26 cellular contexts compared by ENCODE assay signal in the genomic region with DNA sequence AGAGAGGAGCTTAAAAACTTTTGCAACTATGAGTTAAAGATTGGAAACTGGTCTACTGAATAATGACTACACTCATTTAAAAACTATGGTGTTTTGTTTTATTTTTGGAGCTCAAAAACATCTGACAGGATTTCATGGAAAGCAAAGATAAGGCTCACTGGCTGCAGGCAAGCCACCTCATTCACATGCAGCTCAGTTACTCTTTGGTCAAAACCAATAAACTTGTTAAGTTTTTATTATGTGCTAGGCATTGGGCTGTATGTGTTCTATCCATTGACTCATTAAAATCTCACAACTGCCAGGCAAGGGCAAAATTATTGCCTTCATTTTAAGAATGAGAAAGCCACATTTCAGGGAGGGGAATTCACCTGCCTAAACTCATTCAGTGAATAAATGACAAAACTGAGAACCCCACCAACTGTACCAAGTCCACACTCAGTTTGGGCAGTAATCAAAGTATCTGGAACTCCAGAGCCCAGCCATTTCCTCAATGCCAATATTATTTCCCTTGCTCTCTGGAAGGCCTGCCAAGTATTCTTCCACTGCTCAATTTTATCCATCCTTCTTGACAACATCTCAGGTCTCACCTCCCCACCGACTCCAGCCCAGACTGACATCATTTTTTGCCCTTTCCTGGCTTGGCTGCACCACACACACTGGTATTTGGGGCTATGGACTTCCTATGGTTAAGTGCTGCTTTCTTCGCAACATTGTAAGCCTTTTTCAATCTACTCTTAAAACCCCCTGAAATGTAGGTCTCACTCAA.
"Had no signal": no experiment of that assay in that cellular context is flagged by ENCODE, and none has a peak within 500 bp of the region (broad histone marks: within the 10 kb centered on the region; RNA-seq: fewer than 3 reads in every experiment).

No MANE protein-coding gene starts in this region.

- H3K27me3 ChIP-seq: SJSA1 had no signal

- H3K4me2 ChIP-seq: KMS-11 had no signal

- H3K36me3 ChIP-seq: SJSA1 had no signal

- H3K4me3 ChIP-seq: K562, SJSA1, SK-N-MC had no signal

- H3K9ac ChIP-seq: KMS-11 had no signal

- H3K27ac ChIP-seq: HL-60, KMS-11, SJSA1, SK-N-MC had no signal

- FAIRE-seq: HTR-8/SVneo, K562, RCC 7860 had no signal

- DNase-seq: Kasumi-1, MV-4-11, NCI-H1048, NCI-H1105, NCI-H1417, NCI-H1436 treated with DMSO at 0.1 percent for 48 hours, NCI-H1694, NCI-H187 treated with DMSO at 0.1 percent for 48 hours, NCI-H2081, NCI-H2107, NCI-H226, NCI-H446, NCI-H510A, NCI-H524 treated with DMSO at 0.1 percent for 48 hours, NCI-H69, NCI-H774, Right ventricle myocardium superior, RPMI8226, SIG-M5 had no signal

- ATAC-seq: K562 had no signal

- H3K4me1 ChIP-seq: SJSA1 had no signal
